In genomic region chr15:79283252-79284048, GRCh38 we compare ENCODE assay signal across 8 cellular contexts. TPM values are rescaled to one million over a fixed set of nuclear protein-coding genes. Genes with fewer than 3 reads are reported as not detected.
DNase-seq lines count a peak whose midpoint lies in the region; ATAC-seq and TF ChIP-seq lines count a peak whose summit lies in the region.

No MANE protein-coding gene starts in this region.

- no peaks in the 10 kb centered on the region for H3K4me1 ChIP-seq in vagina

- peak; percentile 42 for ATAC-seq in activated CD4-positive, alpha-beta T cell treated with anti-CD3 and anti-CD28 coated beads for 36 hours
- peak; percentile 36 for ATAC-seq in esophagus mucosa
- ATAC-seq in GM21528 (IDR thresholded peaks at IDR 0.05; ENCODE audit: low FRiP score, unreplicated experiment), result no peak

- no peak overlapping the region for H3K27ac ChIP-seq in vagina

- no peak overlapping the region for H3K4me3 ChIP-seq in vagina

- peak; percentile 63 for DNase-seq in activated CD4-positive, alpha-beta T cell treated with anti-CD3 and anti-CD28 coated beads for 36 hours
- DNase-seq in activated CD4-positive, alpha-beta T cell treated with anti-CD3 and anti-CD28 coated beads, Interleukin-2, amount 50 U/mL, for 4 hours, result no peak
- DNase-seq in UCSD-AML1 (lab: John Stamatoyannopoulos, UW; ENCODE audit: unreplicated experiment), result peak; percentile 45
- no peak for DNase-seq in SKM-1 (lab: John Stamatoyannopoulos, UW; ENCODE audit: unreplicated experiment)
- no peak for DNase-seq in vagina (ENCODE audit: extremely low spot score in 2 of 2)

- no peak for TF ChIP-seq POLR2A in vagina (IDR thresholded peaks at IDR 0.05)

- H3K9me3 Mint-ChIP-seq in activated CD4-positive, alpha-beta T cell treated with anti-CD3 and anti-CD28 coated beads for 36 hours (ENCODE audit: low read depth), result no peaks in the 10 kb centered on the region
- H3K9me3 Mint-ChIP-seq in nephron, result no peaks in the 10 kb centered on the region

- H3K4me3 Mint-ChIP-seq in activated CD4-positive, alpha-beta T cell treated with anti-CD3 and anti-CD28 coated beads for 36 hours, result no peak overlapping the region
- peak overlapping the region in 2 of 3 experiments; percentile 1 to 18 for H3K4me3 Mint-ChIP-seq in nephron

- POLR2A ChIA-PET in activated CD4-positive, alpha-beta T cell treated with anti-CD3 and anti-CD28 coated beads for 36 hours (lab: Charles Lee), result no interaction called here

- CTCF ChIA-PET in activated CD4-positive, alpha-beta T cell treated with anti-CD3 and anti-CD28 coated beads for 36 hours (lab: Charles Lee), result no interaction called here

- H3K27me3 ChIP-seq in vagina, result peaks cover 18% of the 10 kb centered on the region

- intact Hi-C loops in activated CD4-positive, alpha-beta T cell treated with anti-CD3 and anti-CD28 coated beads for 36 hours (cut with DNase I, micrococcal nuclease), result no loop called here
- intact Hi-C loops in vagina (cut with DNase I), result no loop called here

- TF ChIP-seq CTCF in nephron (IDR thresholded peaks at IDR 0.05; ENCODE audit: unreplicated experiment in 3 of 3), result no peak
- TF ChIP-seq CTCF in vagina (IDR thresholded peaks at IDR 0.05), result no peak

- no peak overlapping the region for H3K27ac Mint-ChIP-seq in activated CD4-positive, alpha-beta T cell treated with anti-CD3 and anti-CD28 coated beads for 36 hours
- H3K27ac Mint-ChIP-seq in nephron, result no peak overlapping the region

- no peaks in the 10 kb centered on the region for H3K9me3 ChIP-seq in vagina

- H3K36me3 ChIP-seq in vagina, result no peaks in the 10 kb centered on the region

- H3K36me3 Mint-ChIP-seq in activated CD4-positive, alpha-beta T cell treated with anti-CD3 and anti-CD28 coated beads for 36 hours (ENCODE audit: low read depth), result no peaks in the 10 kb centered on the region
- no peaks in the 10 kb centered on the region for H3K36me3 Mint-ChIP-seq in nephron (ENCODE audit: low read depth)

- H3K27me3 Mint-ChIP-seq in activated CD4-positive, alpha-beta T cell treated with anti-CD3 and anti-CD28 coated beads for 36 hours, result peaks cover 58% of the 10 kb centered on the region
- peaks cover 99% of the 10 kb centered on the region for H3K27me3 Mint-ChIP-seq in nephron (ENCODE audit: low read depth)

- H3K4me1 Mint-ChIP-seq in activated CD4-positive, alpha-beta T cell treated with anti-CD3 and anti-CD28 coated beads for 36 hours, result no peaks in the 10 kb centered on the region
- H3K4me1 Mint-ChIP-seq in nephron, result no peaks in the 10 kb centered on the region

RNA-seq across cellular contexts. Expression of gene ANKRD34C, which starts 0.9 kb away (rescaled TPM):
- total RNA-seq in activated CD4-positive, alpha-beta T cell treated with anti-CD3 and anti-CD28 coated beads for 36 hours, result not detected
- not detected for total RNA-seq in esophagus mucosa
- 0.25 TPM for total RNA-seq in vagina

RNA-seq across cellular contexts. Expression of gene TMED3, which starts 27.5 kb away (rescaled TPM):
- 10 to 100 TPM; 33.5 to 37.2 TPM for total RNA-seq in activated CD4-positive, alpha-beta T cell treated with anti-CD3 and anti-CD28 coated beads for 36 hours
- total RNA-seq in esophagus mucosa (103 TPM), vagina (75.4 TPM)

Comparison
In these comparisons a context has a peak if more than half of its experiments do, and no peak if none do; other contexts are left out.
1. DNase-seq: peak in activated CD4-positive, alpha-beta T cell treated with anti-CD3 and anti-CD28 coated beads for 36 hours (single experiment) and UCSD-AML1 (single experiment); none in activated CD4-positive, alpha-beta T cell treated with anti-CD3 and anti-CD28 coated beads, Interleukin-2, amount 50 U/mL, for 4 hours (0 of 2), SKM-1 (single experiment) and vagina (0 of 2).